1 cellular context compared by ENCODE assay signal in the genomic region with DNA sequence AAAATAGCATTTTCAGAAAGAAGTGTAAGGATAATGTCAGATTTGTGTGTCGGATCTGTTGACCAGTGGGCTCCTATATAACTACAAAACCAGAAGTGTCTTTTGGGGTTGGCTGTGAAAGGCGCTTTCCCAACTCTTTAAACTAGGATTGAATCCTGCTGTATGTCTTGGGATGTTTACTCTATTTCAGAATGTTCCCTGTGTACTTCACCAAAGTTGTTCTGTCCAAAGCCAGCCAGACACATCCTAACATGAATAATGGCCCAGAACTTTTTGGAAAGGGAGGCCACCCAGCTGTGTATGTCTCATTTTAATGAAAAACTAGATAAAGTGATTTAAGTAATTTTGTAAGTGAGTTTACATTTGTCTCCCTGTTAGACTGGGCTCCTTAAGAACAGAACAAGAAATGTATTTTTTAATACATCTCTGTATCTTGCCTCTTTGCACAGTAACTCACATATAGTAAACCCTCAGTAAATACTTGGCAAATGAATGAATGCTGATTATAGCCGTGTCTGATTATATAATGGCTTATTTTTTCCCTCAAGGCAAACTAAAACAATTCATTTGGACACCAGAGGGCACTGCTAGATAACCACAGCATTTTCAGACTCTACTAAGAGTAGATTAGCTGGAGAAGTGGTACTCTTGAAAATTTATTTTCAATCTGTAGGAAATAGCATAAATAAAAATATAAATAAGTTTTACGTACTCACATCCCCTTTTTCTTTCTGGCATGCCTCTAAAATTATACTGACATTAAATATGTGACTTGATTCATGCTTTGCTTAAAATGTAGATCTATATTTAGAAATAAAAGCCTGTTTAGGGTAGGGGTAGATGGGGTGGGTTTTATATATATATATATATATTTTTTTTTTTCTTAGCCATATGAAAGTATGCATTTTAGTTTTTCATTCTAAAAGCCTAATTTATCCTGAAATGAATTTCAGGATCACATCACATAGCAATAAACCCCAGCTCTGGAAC.
TF ChIP-seq lines count a peak whose summit lies in the region.

No MANE protein-coding gene starts in this region.

TF ChIP-seq in K562, 482 proteins besides CTCF, POLR2A, EP300 and RAD21 (continued from another document):
- TF ChIP-seq MECOM (CRISPR knock-in tag; IDR thresholded peaks at IDR 0.05) (0 out of 2 replicates have a peak, but pooled peaks have one; percentile 22), HNRNPL (IDR thresholded peaks at IDR 0.05; ENCODE audit: low read depth, low read length) (no peak), SMC3 (conservative IDR thresholded peaks at IDR 0.05; ENCODE audit: insufficient read depth, low read depth, low read length) (peak; percentile 62), NFIC (IDR thresholded peaks at IDR 0.05) (0 out of 2 replicates have a peak, but pooled peaks have one; percentile 8), SOX6 (IDR thresholded peaks at IDR 0.05) (no peak), LCOR (CRISPR knock-in tag; IDR thresholded peaks at IDR 0.05) (no peak), ZNF507 (tag; conservative IDR thresholded peaks at IDR 0.05) (no peak)
- TF ChIP-seq, protein P1, sequence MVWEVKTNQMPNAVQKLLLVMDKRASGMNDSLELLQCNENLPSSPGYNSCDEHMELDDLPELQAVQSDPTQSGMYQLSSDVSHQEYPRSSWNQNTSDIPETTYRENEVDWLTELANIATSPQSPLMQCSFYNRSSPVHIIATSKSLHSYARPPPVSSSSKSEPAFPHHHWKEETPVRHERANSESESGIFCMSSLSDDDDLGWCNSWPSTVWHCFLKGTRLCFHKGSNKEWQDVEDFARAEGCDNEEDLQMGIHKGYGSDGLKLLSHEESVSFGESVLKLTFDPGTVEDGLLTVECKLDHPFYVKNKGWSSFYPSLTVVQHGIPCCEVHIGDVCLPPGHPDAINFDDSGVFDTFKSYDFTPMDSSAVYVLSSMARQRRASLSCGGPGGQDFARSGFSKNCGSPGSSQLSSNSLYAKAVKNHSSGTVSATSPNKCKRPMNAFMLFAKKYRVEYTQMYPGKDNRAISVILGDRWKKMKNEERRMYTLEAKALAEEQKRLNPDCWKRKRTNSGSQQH (CRISPR knock-in tag; IDR thresholded peaks at IDR 0.05), result 0 out of 2 replicates have a peak, but pooled peaks have one; percentile 12
